Comparison of ENCODE assay signal across 1 cellular context in the genomic region with DNA sequence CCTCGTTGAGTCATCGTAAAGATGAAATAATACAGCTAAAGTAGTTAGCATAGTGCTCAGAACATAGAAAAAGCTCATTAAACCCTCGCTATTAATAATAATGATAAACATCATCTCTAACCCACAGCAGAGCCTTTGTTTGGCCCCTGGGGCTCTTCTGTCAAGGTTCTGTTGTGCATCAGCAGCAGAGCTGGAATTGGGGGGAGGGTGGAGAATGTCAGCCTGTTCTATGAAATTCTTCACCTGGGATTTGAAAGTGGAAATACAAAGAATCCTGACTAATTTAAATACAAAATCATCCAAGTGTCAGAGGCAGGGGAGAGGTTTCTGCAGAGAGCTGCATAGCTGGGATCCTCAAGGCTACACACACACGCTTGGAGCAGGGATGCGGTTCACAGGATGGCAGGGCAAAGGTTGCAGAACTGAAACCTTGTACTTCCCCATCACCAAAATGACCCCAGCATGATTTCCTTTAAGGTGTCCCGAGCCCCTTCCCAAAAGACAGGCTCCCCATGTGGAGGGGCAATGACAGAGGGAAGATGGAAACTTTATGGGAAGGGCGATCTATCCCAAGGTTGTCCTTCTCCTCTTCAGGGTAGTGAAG.
TF ChIP-seq lines count a peak whose summit lies in the region.

No MANE protein-coding gene starts in this region.

TF ChIP-seq in GM12878, 131 proteins besides CTCF, POLR2A, EP300 and RAD21 (continued from another document):
- TF ChIP-seq, protein P1, sequence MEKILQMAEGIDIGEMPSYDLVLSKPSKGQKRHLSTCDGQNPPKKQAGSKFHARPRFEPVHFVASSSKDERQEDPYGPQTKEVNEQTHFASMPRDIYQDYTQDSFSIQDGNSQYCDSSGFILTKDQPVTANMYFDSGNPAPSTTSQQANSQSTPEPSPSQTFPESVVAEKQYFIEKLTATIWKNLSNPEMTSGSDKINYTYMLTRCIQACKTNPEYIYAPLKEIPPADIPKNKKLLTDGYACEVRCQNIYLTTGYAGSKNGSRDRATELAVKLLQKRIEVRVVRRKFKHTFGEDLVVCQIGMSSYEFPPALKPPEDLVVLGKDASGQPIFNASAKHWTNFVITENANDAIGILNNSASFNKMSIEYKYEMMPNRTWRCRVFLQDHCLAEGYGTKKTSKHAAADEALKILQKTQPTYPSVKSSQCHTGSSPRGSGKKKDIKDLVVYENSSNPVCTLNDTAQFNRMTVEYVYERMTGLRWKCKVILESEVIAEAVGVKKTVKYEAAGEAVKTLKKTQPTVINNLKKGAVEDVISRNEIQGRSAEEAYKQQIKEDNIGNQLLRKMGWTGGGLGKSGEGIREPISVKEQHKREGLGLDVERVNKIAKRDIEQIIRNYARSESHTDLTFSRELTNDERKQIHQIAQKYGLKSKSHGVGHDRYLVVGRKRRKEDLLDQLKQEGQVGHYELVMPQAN (conservative IDR thresholded peaks at IDR 0.05), result no peak
- peak; percentile 60; the same call in 1 of the 2 replicates for TF ChIP-seq IRF4 (IDR thresholded peaks at IDR 0.05; ENCODE audit: low read depth, low read length)
- TF ChIP-seq CEBPB (IDR thresholded peaks at IDR 0.05; ENCODE audit: borderline replicate concordance in 1 of 2, low read depth in 2 of 2, low read length in 2 of 2), result no peak
- TF ChIP-seq MYC (IDR thresholded peaks at IDR 0.05; ENCODE audit: insufficient read depth, insufficient read length, insufficient replicate concordance, low read length, severe bottlenecking), result no peak
- no peak for TF ChIP-seq MEF2A (IDR thresholded peaks at IDR 0.05; ENCODE audit: insufficient read depth, low read depth, low read length)
- TF ChIP-seq, protein P2, sequence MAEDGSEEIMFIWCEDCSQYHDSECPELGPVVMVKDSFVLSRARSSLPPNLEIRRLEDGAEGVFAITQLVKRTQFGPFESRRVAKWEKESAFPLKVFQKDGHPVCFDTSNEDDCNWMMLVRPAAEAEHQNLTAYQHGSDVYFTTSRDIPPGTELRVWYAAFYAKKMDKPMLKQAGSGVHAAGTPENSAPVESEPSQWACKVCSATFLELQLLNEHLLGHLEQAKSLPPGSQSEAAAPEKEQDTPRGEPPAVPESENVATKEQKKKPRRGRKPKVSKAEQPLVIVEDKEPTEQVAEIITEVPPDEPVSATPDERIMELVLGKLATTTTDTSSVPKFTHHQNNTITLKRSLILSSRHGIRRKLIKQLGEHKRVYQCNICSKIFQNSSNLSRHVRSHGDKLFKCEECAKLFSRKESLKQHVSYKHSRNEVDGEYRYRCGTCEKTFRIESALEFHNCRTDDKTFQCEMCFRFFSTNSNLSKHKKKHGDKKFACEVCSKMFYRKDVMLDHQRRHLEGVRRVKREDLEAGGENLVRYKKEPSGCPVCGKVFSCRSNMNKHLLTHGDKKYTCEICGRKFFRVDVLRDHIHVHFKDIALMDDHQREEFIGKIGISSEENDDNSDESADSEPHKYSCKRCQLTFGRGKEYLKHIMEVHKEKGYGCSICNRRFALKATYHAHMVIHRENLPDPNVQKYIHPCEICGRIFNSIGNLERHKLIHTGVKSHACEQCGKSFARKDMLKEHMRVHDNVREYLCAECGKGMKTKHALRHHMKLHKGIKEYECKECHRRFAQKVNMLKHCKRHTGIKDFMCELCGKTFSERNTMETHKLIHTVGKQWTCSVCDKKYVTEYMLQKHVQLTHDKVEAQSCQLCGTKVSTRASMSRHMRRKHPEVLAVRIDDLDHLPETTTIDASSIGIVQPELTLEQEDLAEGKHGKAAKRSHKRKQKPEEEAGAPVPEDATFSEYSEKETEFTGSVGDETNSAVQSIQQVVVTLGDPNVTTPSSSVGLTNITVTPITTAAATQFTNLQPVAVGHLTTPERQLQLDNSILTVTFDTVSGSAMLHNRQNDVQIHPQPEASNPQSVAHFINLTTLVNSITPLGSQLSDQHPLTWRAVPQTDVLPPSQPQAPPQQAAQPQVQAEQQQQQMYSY (CRISPR knock-in tag; IDR thresholded peaks at IDR 0.05), result no peak
- TF ChIP-seq, protein P3, sequence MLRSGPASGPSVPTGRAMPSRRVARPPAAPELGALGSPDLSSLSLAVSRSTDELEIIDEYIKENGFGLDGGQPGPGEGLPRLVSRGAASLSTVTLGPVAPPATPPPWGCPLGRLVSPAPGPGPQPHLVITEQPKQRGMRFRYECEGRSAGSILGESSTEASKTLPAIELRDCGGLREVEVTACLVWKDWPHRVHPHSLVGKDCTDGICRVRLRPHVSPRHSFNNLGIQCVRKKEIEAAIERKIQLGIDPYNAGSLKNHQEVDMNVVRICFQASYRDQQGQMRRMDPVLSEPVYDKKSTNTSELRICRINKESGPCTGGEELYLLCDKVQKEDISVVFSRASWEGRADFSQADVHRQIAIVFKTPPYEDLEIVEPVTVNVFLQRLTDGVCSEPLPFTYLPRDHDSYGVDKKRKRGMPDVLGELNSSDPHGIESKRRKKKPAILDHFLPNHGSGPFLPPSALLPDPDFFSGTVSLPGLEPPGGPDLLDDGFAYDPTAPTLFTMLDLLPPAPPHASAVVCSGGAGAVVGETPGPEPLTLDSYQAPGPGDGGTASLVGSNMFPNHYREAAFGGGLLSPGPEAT (IDR thresholded peaks at IDR 0.05; ENCODE audit: low read depth), result peak; percentile 39; the same call in 1 of the 2 replicates
- TF ChIP-seq, protein P4, sequence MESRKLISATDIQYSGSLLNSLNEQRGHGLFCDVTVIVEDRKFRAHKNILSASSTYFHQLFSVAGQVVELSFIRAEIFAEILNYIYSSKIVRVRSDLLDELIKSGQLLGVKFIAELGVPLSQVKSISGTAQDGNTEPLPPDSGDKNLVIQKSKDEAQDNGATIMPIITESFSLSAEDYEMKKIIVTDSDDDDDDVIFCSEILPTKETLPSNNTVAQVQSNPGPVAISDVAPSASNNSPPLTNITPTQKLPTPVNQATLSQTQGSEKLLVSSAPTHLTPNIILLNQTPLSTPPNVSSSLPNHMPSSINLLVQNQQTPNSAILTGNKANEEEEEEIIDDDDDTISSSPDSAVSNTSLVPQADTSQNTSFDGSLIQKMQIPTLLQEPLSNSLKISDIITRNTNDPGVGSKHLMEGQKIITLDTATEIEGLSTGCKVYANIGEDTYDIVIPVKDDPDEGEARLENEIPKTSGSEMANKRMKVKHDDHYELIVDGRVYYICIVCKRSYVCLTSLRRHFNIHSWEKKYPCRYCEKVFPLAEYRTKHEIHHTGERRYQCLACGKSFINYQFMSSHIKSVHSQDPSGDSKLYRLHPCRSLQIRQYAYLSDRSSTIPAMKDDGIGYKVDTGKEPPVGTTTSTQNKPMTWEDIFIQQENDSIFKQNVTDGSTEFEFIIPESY (IDR thresholded peaks at IDR 0.05), result no peak
- no peak for TF ChIP-seq BMI1 (IDR thresholded peaks at IDR 0.05; ENCODE audit: borderline replicate concordance)
- peak; percentile 82 to 83 for TF ChIP-seq IKZF2 (IDR thresholded peaks at IDR 0.05)
- TF ChIP-seq BRCA1 (IDR thresholded peaks at IDR 0.05; ENCODE audit: low read depth, low read length), result no peak
- TF ChIP-seq, protein P5, sequence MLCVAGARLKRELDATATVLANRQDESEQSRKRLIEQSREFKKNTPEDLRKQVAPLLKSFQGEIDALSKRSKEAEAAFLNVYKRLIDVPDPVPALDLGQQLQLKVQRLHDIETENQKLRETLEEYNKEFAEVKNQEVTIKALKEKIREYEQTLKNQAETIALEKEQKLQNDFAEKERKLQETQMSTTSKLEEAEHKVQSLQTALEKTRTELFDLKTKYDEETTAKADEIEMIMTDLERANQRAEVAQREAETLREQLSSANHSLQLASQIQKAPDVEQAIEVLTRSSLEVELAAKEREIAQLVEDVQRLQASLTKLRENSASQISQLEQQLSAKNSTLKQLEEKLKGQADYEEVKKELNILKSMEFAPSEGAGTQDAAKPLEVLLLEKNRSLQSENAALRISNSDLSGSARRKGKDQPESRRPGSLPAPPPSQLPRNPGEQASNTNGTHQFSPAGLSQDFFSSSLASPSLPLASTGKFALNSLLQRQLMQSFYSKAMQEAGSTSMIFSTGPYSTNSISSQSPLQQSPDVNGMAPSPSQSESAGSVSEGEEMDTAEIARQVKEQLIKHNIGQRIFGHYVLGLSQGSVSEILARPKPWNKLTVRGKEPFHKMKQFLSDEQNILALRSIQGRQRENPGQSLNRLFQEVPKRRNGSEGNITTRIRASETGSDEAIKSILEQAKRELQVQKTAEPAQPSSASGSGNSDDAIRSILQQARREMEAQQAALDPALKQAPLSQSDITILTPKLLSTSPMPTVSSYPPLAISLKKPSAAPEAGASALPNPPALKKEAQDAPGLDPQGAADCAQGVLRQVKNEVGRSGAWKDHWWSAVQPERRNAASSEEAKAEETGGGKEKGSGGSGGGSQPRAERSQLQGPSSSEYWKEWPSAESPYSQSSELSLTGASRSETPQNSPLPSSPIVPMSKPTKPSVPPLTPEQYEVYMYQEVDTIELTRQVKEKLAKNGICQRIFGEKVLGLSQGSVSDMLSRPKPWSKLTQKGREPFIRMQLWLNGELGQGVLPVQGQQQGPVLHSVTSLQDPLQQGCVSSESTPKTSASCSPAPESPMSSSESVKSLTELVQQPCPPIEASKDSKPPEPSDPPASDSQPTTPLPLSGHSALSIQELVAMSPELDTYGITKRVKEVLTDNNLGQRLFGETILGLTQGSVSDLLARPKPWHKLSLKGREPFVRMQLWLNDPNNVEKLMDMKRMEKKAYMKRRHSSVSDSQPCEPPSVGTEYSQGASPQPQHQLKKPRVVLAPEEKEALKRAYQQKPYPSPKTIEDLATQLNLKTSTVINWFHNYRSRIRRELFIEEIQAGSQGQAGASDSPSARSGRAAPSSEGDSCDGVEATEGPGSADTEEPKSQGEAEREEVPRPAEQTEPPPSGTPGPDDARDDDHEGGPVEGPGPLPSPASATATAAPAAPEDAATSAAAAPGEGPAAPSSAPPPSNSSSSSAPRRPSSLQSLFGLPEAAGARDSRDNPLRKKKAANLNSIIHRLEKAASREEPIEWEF (IDR thresholded peaks at IDR 0.05; ENCODE audit: insufficient replicate concordance, low read depth, low read length), result no peak
- TF ChIP-seq JUNB (IDR thresholded peaks at IDR 0.05), result 0 out of 2 replicates have a peak, but pooled peaks have one; percentile 8
- no peak for TF ChIP-seq ZZZ3 (IDR thresholded peaks at IDR 0.05; ENCODE audit: control insufficient read depth, insufficient read length, low read depth)
- peak; percentile 68 for TF ChIP-seq NFIC (IDR thresholded peaks at IDR 0.05; ENCODE audit: low read depth, low read length)
- no peak for TF ChIP-seq TCF12 (IDR thresholded peaks at IDR 0.05; ENCODE audit: low read depth, low read length)
- no peak for TF ChIP-seq STAT1 (conservative IDR thresholded peaks at IDR 0.05)
- TF ChIP-seq, protein P6, sequence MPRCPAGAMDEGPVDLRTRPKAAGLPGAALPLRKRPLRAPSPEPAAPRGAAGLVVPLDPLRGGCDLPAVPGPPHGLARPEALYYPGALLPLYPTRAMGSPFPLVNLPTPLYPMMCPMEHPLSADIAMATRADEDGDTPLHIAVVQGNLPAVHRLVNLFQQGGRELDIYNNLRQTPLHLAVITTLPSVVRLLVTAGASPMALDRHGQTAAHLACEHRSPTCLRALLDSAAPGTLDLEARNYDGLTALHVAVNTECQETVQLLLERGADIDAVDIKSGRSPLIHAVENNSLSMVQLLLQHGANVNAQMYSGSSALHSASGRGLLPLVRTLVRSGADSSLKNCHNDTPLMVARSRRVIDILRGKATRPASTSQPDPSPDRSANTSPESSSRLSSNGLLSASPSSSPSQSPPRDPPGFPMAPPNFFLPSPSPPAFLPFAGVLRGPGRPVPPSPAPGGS (IDR thresholded peaks at IDR 0.05; ENCODE audit: borderline replicate concordance, insufficient read depth, low read depth, low read length, poor library complexity, severe bottlenecking), result no peak
- TF ChIP-seq SIN3A (IDR thresholded peaks at IDR 0.05; ENCODE audit: low read depth, low read length), result no peak
- TF ChIP-seq, protein P7, sequence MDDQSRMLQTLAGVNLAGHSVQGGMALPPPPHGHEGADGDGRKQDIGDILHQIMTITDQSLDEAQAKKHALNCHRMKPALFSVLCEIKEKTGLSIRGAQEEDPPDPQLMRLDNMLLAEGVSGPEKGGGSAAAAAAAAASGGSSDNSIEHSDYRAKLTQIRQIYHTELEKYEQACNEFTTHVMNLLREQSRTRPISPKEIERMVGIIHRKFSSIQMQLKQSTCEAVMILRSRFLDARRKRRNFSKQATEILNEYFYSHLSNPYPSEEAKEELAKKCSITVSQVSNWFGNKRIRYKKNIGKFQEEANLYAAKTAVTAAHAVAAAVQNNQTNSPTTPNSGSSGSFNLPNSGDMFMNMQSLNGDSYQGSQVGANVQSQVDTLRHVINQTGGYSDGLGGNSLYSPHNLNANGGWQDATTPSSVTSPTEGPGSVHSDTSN (IDR thresholded peaks at IDR 0.05; ENCODE audit: insufficient replicate concordance, low read depth, low read length), result no peak
